17 cellular contexts compared by ENCODE assay signal in the genomic region with DNA sequence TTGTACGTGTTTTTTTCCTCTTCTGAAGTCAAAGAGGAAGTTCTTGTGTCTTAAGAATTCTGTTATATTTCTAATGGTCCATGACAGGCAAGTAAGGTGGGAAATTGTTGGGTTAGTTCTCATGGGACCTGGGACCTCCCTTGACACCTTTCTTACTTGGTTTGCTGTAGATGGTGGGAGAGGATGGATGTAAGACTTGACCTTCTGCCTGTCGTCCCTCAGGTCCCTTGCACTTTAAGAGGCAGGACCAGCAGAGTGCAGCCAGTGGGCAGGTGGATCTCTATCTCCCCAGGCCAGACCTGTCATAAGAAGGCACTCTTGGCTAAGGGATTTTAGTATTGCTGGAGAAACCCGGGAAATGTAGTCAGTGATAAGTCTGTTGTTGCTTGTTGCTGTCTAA. TPM values are rescaled to one million over a fixed set of nuclear protein-coding genes. Genes with fewer than 3 reads are reported as not detected.
DNase-seq lines count a peak whose midpoint lies in the region; ATAC-seq, FAIRE-seq and TF ChIP-seq lines count a peak whose summit lies in the region.
"Had no signal": no experiment of that assay in that cellular context is flagged by ENCODE, and none has a peak within 500 bp of the region (broad histone marks: within the 10 kb centered on the region; RNA-seq: fewer than 3 reads in every experiment).

No MANE protein-coding gene starts in this region.

- no peak for FAIRE-seq in HepG2 (lab: Jason Lieb, UNC)

- intact Hi-C loops in HepG2 (cut with micrococcal nuclease; ENCODE audit: unreplicated experiment), result no loop called here
- intact Hi-C loops in right lobe of liver (cut with DNase I), result no loop called here

- peaks cover 99% of the 10 kb centered on the region for H4K20me1 ChIP-seq in HepG2 (ENCODE audit: insufficient read depth, low read length)

- peaks cover 100% of the 10 kb centered on the region for H3K79me2 ChIP-seq in HepG2 (ENCODE audit: insufficient read depth, low read length)

- TF ChIP-seq EP300 in HepG2 (IDR thresholded peaks at IDR 0.05; ENCODE audit: low read depth in 2 of 2, low read length in 2 of 2), result no peak
- TF ChIP-seq EP300 in HepG2 (CRISPR knock-in tag; IDR thresholded peaks at IDR 0.05; ENCODE audit: borderline replicate concordance), result no peak

- H3K9me3 ChIP-seq in HepG2 (ENCODE audit: low read length), result no peaks in the 10 kb centered on the region
- no peaks in the 10 kb centered on the region for H3K9me3 ChIP-seq in right lobe of liver
- H3K9me3 ChIP-seq: HAP-1, right atrium auricular region, upper lobe of right lung had no signal

- H2AFZ ChIP-seq in HepG2 (ENCODE audit: low read length), result no peak overlapping the region
- H2AFZ ChIP-seq: neural progenitor cell had no signal

- POLR2A ChIA-PET in HepG2 (lab: Yijun Ruan, JAX), result interaction anchor here (1.4 to 5.3 kb wide), 2 partner anchors 9 to 11 kb away, joined by 4 to 52 read pairs; a partner anchor contains a TSS
- POLR2A ChIA-PET in activated CD8-positive, alpha-beta T cell treated with anti-CD3 and anti-CD28 coated beads, Interleukin-2, amount 10 ng/mL, durations not matched to agents 7 days and 5 days (lab: Charles Lee), result interaction anchor here (1.8 to 4.8 kb wide), 2 partner anchors 11 to 25 kb away, joined by 9 to 47 read pairs; a partner anchor contains a TSS

- H3K4me2 ChIP-seq in HepG2 (ENCODE audit: low read depth, low read length), result no peak overlapping the region
- H3K4me2 ChIP-seq: neural progenitor cell had no signal

- in situ Hi-C loops in HepG2 (cut with HindIII; ENCODE audit: extremely low pct_ligation_motif_present, low pct_unique_long_range_greater_than_20kb), result no loop called here

- H3K4me1 Mint-ChIP-seq in activated CD8-positive, alpha-beta T cell treated with anti-CD3 and anti-CD28 coated beads, Interleukin-2, amount 10 ng/mL, durations not matched to agents 7 days and 5 days (ENCODE audit: low read depth), result peaks cover 85% of the 10 kb centered on the region

- H3K9me3 Mint-ChIP-seq in activated CD8-positive, alpha-beta T cell treated with anti-CD3 and anti-CD28 coated beads, Interleukin-2, amount 10 ng/mL, durations not matched to agents 7 days and 5 days (ENCODE audit: insufficient read depth), result no peaks in the 10 kb centered on the region
- H3K9me3 Mint-ChIP-seq: neural progenitor cell had no signal

- H3K4me1 ChIP-seq in HepG2 (ENCODE audit: insufficient read depth, low read length) (peaks cover 25% of the 10 kb centered on the region), right lobe of liver (peaks cover 0 to 69% (median 13%) of the 10 kb centered on the region in 4 donors)
- H3K4me1 ChIP-seq: neural progenitor cell had no signal

- 94% methylated on average over 3 of the region's 3 CpGs for WGBS in HepG2 (ENCODE audit: low lambda C conversion rate)
- 55% methylated on average over 2 of the region's 3 CpGs for WGBS in right lobe of liver (ENCODE audit: insufficient coverage, low coverage, low lambda C conversion rate, missing lambda C conversion rate)

- H3K4me3 Mint-ChIP-seq in activated CD8-positive, alpha-beta T cell treated with anti-CD3 and anti-CD28 coated beads, Interleukin-2, amount 10 ng/mL, durations not matched to agents 7 days and 5 days, result peak overlapping the region; percentile 62
- H3K4me3 Mint-ChIP-seq: neural progenitor cell had no signal

- no peaks in the 10 kb centered on the region for H3K27me3 Mint-ChIP-seq in activated CD8-positive, alpha-beta T cell treated with anti-CD3 and anti-CD28 coated beads, Interleukin-2, amount 10 ng/mL, durations not matched to agents 7 days and 5 days (ENCODE audit: low read depth)

- BruUV-seq in HepG2 (replicated peaks; lab: Mats Ljungman, UMichigan), result no TSS peak

- TF ChIP-seq POLR2A in HepG2 (IDR thresholded peaks at IDR 0.05; ENCODE audit: insufficient read depth in 1 of 2, low read depth in 2 of 2, low read length in 2 of 2) (no peak), right lobe of liver (IDR thresholded peaks at IDR 0.05) (no peak)

- DNase-seq in HepG2 (ENCODE audit: low spot score) (no peak), right lobe of liver (no peak), islet precursor cell (peak; percentile 42), glomerular visceral epithelial cell (ENCODE audit: extremely low spot score) (no peak), EL (no peak), COR-L47 (lab: John Stamatoyannopoulos, UW) (no peak)
- no peak for DNase-seq in activated CD8-positive, alpha-beta T cell treated with anti-CD3 and anti-CD28 coated beads, Interleukin-2, amount 10 ng/mL, durations not matched to agents 7 days and 5 days
- DNase-seq: activated CD4-positive, alpha-beta T cell treated with anti-CD3 and anti-CD28 coated beads, Interleukin-2, amount 50 U/mL, for 4 hours; caudate nucleus; foreskin keratinocyte; NCI-H1092 treated with DMSO at 0.1 percent for 48 hours; stimulated activated CD4-positive, alpha-beta T cell treated with anti-CD3 and anti-CD28 coated beads, Interleukin-1b, Interleukin-23, amount 100 ng/mL, for 48 hours; upper lobe of right lung had no signal

- CTCF ChIA-PET in HepG2 (lab: Yijun Ruan, JAX; ENCODE audit: low intra/inter-chr PET ratio, low total read pairs), result no interaction called here
- CTCF ChIA-PET in activated CD8-positive, alpha-beta T cell treated with anti-CD3 and anti-CD28 coated beads, Interleukin-2, amount 10 ng/mL, durations not matched to agents 7 days and 5 days (lab: Charles Lee), result interaction anchor here (0.7 to 3.4 kb wide), 11 partner anchors 10 to 168 kb away, joined by 3 to 18 read pairs (median 5); a partner anchor contains a TSS

- peak overlapping the region; percentile 66 for H3K27ac Mint-ChIP-seq in activated CD8-positive, alpha-beta T cell treated with anti-CD3 and anti-CD28 coated beads, Interleukin-2, amount 10 ng/mL, durations not matched to agents 7 days and 5 days
- H3K27ac Mint-ChIP-seq: neural progenitor cell had no signal

- ATAC-seq in HepG2 (no peak), right lobe of liver (no peak), GM21619 (IDR thresholded peaks at IDR 0.05; ENCODE audit: unreplicated experiment) (no peak)
- ATAC-seq in activated CD8-positive, alpha-beta T cell treated with anti-CD3 and anti-CD28 coated beads, Interleukin-2, amount 10 ng/mL, durations not matched to agents 7 days and 5 days, result no peak
- ATAC-seq: foreskin keratinocyte, upper lobe of right lung had no signal

- H3K36me3 ChIP-seq in HepG2 (replicated peaks in 1 of 2; ENCODE audit: control insufficient read depth in 1 of 2, insufficient read depth in 2 of 2, low read length in 2 of 2) (peaks cover 50 to 90% of the 10 kb centered on the region in 2 experiments), right lobe of liver (peaks cover 0 to 59% (median 26%) of the 10 kb centered on the region in 4 donors)

- no peak overlapping the region for H3K27ac ChIP-seq in HepG2 (ENCODE audit: extremely low read length, insufficient read depth, low read length)
- H3K27ac ChIP-seq in right lobe of liver, result no peak overlapping the region
- H3K27ac ChIP-seq: foreskin keratinocyte, neural progenitor cell, upper lobe of right lung had no signal

- H3K9ac ChIP-seq in HepG2 (ENCODE audit: insufficient read depth, low read depth, low read length), result no peak overlapping the region
- H3K9ac ChIP-seq: neural progenitor cell had no signal

- TF ChIP-seq CTCF in HepG2 (CRISPR knock-in tag; IDR thresholded peaks at IDR 0.05) (no peak), right lobe of liver (IDR thresholded peaks at IDR 0.05) (no peak)

- H3K36me3 Mint-ChIP-seq in activated CD8-positive, alpha-beta T cell treated with anti-CD3 and anti-CD28 coated beads, Interleukin-2, amount 10 ng/mL, durations not matched to agents 7 days and 5 days (ENCODE audit: low read depth), result peaks cover 82% of the 10 kb centered on the region

- no peak for TF ChIP-seq RAD21 in HepG2 (CRISPR knock-in tag; IDR thresholded peaks at IDR 0.05)

- H3K4me3 ChIP-seq in HepG2 (replicated peaks in 1 of 3; ENCODE audit: insufficient read depth in 1 of 3, low read depth in 2 of 3, low read length in 3 of 3) (no peak overlapping the region), right lobe of liver (no peak overlapping the region)
- H3K4me3 ChIP-seq: HAP-1, neural progenitor cell, right atrium auricular region, upper lobe of right lung had no signal

- no peaks in the 10 kb centered on the region for H3K27me3 ChIP-seq in HepG2 (ENCODE audit: control insufficient read depth in 1 of 2, insufficient read depth in 2 of 2, low read length in 2 of 2)
- H3K27me3 ChIP-seq in right lobe of liver, result no peaks in the 10 kb centered on the region
- H3K27me3 ChIP-seq: foreskin keratinocyte, neural progenitor cell, right atrium auricular region, upper lobe of right lung had no signal

TF ChIP-seq in HepG2, 621 proteins besides CTCF, POLR2A, EP300 and RAD21:
- TF ChIP-seq POLR2AphosphoS5 (IDR thresholded peaks at IDR 0.05; ENCODE audit: low read depth, low read length) (peak; percentile 36; the same call in 1 of the 2 replicates), RBM22 (optimal IDR thresholded peaks at IDR 0.05; ENCODE audit: low read length) (peak; percentile 87), NFYC (CRISPR knock-in tag; IDR thresholded peaks at IDR 0.05) (no peak)
TF ChIP-seq in HepG2: peak in this region for 2.

RNA-seq across cellular contexts. Expression of a gene that starts 12.1 kb away (rescaled TPM):
- total RNA-seq in HepG2 (2016; rRNA removed; fragmentation: Illumina TruSeq; extraction: Trizol), result 83.2 and 98.4 TPM in 2 replicates
- total RNA-seq in HepG2 (2016; cell fraction: cytosol; rRNA removed; fragmentation: Illumina TruSeq; extraction: Trizol; ENCODE audit: low read depth), result 7.8 and 8.2 TPM in 2 replicates
- total RNA-seq in HepG2 (2016; cell fraction: insoluble cytoplasmic fraction; rRNA removed; fragmentation: Illumina TruSeq; extraction: Trizol), result 84.4 and 87.6 TPM in 2 replicates
- 37.9 and 42.3 TPM in 2 replicates for total RNA-seq in HepG2 (2016; cell fraction: membrane; rRNA removed; fragmentation: Illumina TruSeq; extraction: Trizol)
- 61.0 and 71.2 TPM in 2 replicates for total RNA-seq in HepG2 (2016; cell fraction: nucleus; rRNA removed; fragmentation: Illumina TruSeq; extraction: Trizol)
- 23.6 and 25.2 TPM in 2 replicates for polyA plus RNA-seq in HepG2 (2011; rRNA removed)
- polyA plus RNA-seq in HepG2 (2011; cell fraction: cytosol; rRNA removed), result 10.9 and 17.5 TPM in 2 replicates
- polyA plus RNA-seq in HepG2 (2011; cell fraction: nucleus; rRNA removed), result 18.7 and 24.1 TPM in 2 replicates
- polyA plus RNA-seq in HepG2 (2012), result 23.7 and 25.0 TPM in 2 replicates
- polyA plus RNA-seq in HepG2 (2016; cell fraction: cytosol; fragmentation: Illumina TruSeq; extraction: Trizol; ENCODE audit: low read depth), result 2.8 and 3.6 TPM in 2 replicates
- polyA plus RNA-seq in HepG2 (2016; cell fraction: insoluble cytoplasmic fraction; fragmentation: Illumina TruSeq; extraction: Trizol; ENCODE audit: low read depth), result 37.1 and 37.6 TPM in 2 replicates
- 13.0 and 13.5 TPM in 2 replicates for polyA plus RNA-seq in HepG2 (2016; cell fraction: membrane; fragmentation: Illumina TruSeq; extraction: Trizol; ENCODE audit: low read depth)
- 44.6 and 47.8 TPM in 2 replicates for polyA plus RNA-seq in HepG2 (2016; cell fraction: nucleus; fragmentation: Illumina TruSeq; extraction: Trizol; ENCODE audit: insufficient read depth, low read depth)
- 32.6 and 37.5 TPM in 2 replicates for polyA minus RNA-seq in HepG2 (2011; rRNA and poly(A)+ RNA removed; ENCODE audit: low replicate concordance)
- polyA minus RNA-seq in HepG2 (2011; cell fraction: cytosol; rRNA and poly(A)+ RNA removed), result 34.0 and 41.8 TPM in 2 replicates
- 81.2 and 89.8 TPM in 2 replicates for polyA minus RNA-seq in HepG2 (2011; cell fraction: nucleus; rRNA and poly(A)+ RNA removed)
- 10 to 100 TPM; 23.6 to 34.8 (median 28.3) TPM for total RNA-seq in right lobe of liver
- total RNA-seq in activated CD8-positive, alpha-beta T cell treated with anti-CD3 and anti-CD28 coated beads, Interleukin-2, amount 10 ng/mL, durations not matched to agents 7 days and 5 days, result 10 to 100 TPM; 55.8 to 60.4 TPM
